In the genomic region with DNA sequence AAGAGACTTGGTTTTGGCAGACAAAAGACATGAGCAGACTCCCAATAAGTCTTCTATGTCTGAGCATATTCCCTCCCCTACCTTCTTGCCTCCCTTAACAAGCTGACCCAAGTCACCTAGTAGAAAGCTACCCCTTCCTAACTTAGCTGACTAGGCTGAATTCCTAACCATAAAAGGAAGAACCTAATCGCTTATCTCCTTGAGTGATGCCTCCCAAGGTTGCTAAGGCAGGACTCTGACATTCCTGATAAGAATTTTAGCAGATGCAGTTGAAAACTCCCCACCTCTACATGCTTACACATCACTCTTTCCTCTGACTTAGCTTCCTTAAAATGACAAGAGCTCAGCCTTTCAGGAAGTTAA, we compare ENCODE assay signal across 1 cellular context.
TF ChIP-seq lines count a peak whose summit lies in the region.

No MANE protein-coding gene starts in this region.

TF ChIP-seq in H1, 55 proteins besides CTCF, POLR2A, EP300 and RAD21:
- TF ChIP-seq POLR2AphosphoS5 (IDR thresholded peaks at IDR 0.05; ENCODE audit: low read depth, low read length) = peak; percentile 28; the same call in 1 of the 2 replicates
- peak; percentile 96 for TF ChIP-seq SRF (IDR thresholded peaks at IDR 0.05; ENCODE audit: low read depth, low read length)
- TF ChIP-seq MAFK (IDR thresholded peaks at IDR 0.05; ENCODE audit: low read depth, low read length) = peak; percentile 77
- no peak for TF ChIP-seq ASH2L (IDR thresholded peaks at IDR 0.05; ENCODE audit: low read length)
- no peak for TF ChIP-seq BCL11A (IDR thresholded peaks at IDR 0.05; ENCODE audit: low read depth in 2 of 2, low read length in 2 of 2)
- TF ChIP-seq POU5F1 (IDR thresholded peaks at IDR 0.05; ENCODE audit: low read depth, low read length) = no peak
- TF ChIP-seq TCF12 (IDR thresholded peaks at IDR 0.05; ENCODE audit: low read depth, low read length) = no peak
- peak; percentile 75 for TF ChIP-seq TEAD4 (IDR thresholded peaks at IDR 0.05; ENCODE audit: low read depth, low read length)
- TF ChIP-seq SAP30 (IDR thresholded peaks at IDR 0.05; ENCODE audit: insufficient read depth, insufficient replicate concordance, low read length) = no peak
- no peak for TF ChIP-seq SIRT6 (IDR thresholded peaks at IDR 0.05; ENCODE audit: low read length)
- TF ChIP-seq KDM5A (IDR thresholded peaks at IDR 0.05; ENCODE audit: low read length) = no peak
- peak; percentile 55; the same call in 1 of the 2 replicates for TF ChIP-seq BRCA1 (IDR thresholded peaks at IDR 0.05; ENCODE audit: low read depth, low read length)
- TF ChIP-seq RNF2 (IDR thresholded peaks at IDR 0.05; ENCODE audit: borderline replicate concordance, low read depth, low read length, missing control alignments, poor library complexity, severe bottlenecking) = no peak
